In genomic region chr16:56424404-56424765, GRCh38 we compare ENCODE assay signal across 8 cellular contexts. TPM values are rescaled to one million over a fixed set of nuclear protein-coding genes. Genes with fewer than 3 reads are reported as not detected.
A peak's percentile ranks its signal among the peaks of the same experiment; 100 is the strongest.
DNase-seq lines count a peak whose midpoint lies in the region; ATAC-seq, FAIRE-seq and TF ChIP-seq lines count a peak whose summit lies in the region.

No MANE protein-coding gene starts in this region.

- no peaks in the 10 kb centered on the region for H3K36me3 ChIP-seq in Panc1 (ENCODE audit: control insufficient read depth, insufficient read depth, low read length)

- H3K4me1 ChIP-seq in Panc1 (ENCODE audit: control insufficient read depth, insufficient read depth, low read length): peaks cover 28% of the 10 kb centered on the region

- no peak for FAIRE-seq in GM12892 (lab: Jason Lieb, UNC)

- H3K27ac ChIP-seq in Panc1 (ENCODE audit: low read length) (peak overlapping the region; percentile 70), epithelial cell of prostate (peak overlapping the region; percentile 61)

- no peak for TF ChIP-seq CTCF in Panc1 (IDR thresholded peaks at IDR 0.05)
- no peak for TF ChIP-seq CTCF in nephron (IDR thresholded peaks at IDR 0.05; ENCODE audit: unreplicated experiment in 3 of 3)

- POLR2A ChIA-PET in Panc1 (lab: Charles Lee): no interaction called here

- intact Hi-C loops in Panc1 (cut with micrococcal nuclease; ENCODE audit: unreplicated experiment): no loop called here

- H3K27me3 Mint-ChIP-seq in nephron (ENCODE audit: low read depth): no peaks in the 10 kb centered on the region

- no peaks in the 10 kb centered on the region for H3K27me3 ChIP-seq in Panc1 (ENCODE audit: control insufficient read depth, insufficient read depth, low read length)

- peak overlapping the region; percentile 58 to 74 for H3K4me3 ChIP-seq in Panc1 (ENCODE audit: low read depth in 2 of 2, low read length in 2 of 2)

- no peaks in the 10 kb centered on the region for H3K9me3 ChIP-seq in Panc1 (ENCODE audit: control insufficient read depth, insufficient read depth, low read depth, low read length)

- ATAC-seq in Panc1: peak; percentile 5; the same call in 1 of the 2 replicates

- in situ Hi-C loops in Panc1 (cut with HindIII; ENCODE audit: low pct_unique_long_range_greater_than_20kb, low sequenced_read_pairs): no loop called here

- H3K9me3 Mint-ChIP-seq in nephron: no peaks in the 10 kb centered on the region

- DNase-seq in EL: peak; percentile 26
- no peak for DNase-seq in Panc1 (ENCODE audit: low read depth, low spot score)
- DNase-seq in epithelial cell of prostate (ENCODE audit: low read depth, low spot score): no peak
- DNase-seq in amniotic stem cell (lab: John Stamatoyannopoulos, UW): no peak
- DNase-seq in T1000 (lab: John Stamatoyannopoulos, UW): no peak
- no peak for DNase-seq in GM12892 (ENCODE audit: insufficient read length)
- no peak for DNase-seq in NCI-H1694 (lab: John Stamatoyannopoulos, UW)

- H3K4me3 Mint-ChIP-seq in nephron: peak overlapping the region; percentile 94 to 98 (median 98)

- H3K27ac Mint-ChIP-seq in nephron: peak overlapping the region; percentile 79 to 81 (median 79)

- no peak for TF ChIP-seq POLR2A in GM12892 (IDR thresholded peaks at IDR 0.05; ENCODE audit: low read depth, low read length)

- peaks cover 4% of the 10 kb centered on the region for H3K36me3 Mint-ChIP-seq in nephron (ENCODE audit: low read depth)

- H3K4me1 Mint-ChIP-seq in nephron: peaks cover 26% of the 10 kb centered on the region

- no TSS peak for BruUV-seq in Panc1 (replicated peaks; lab: Mats Ljungman, UMichigan)

- CTCF ChIA-PET in Panc1 (lab: Charles Lee): no interaction called here

RNA-seq across cellular contexts. Expression of gene AMFR, which starts 1.0 kb away (rescaled TPM):
- total RNA-seq in Panc1 (2021; ENCODE audit: unreplicated experiment): 89.6 TPM
- 112 TPM for polyA plus RNA-seq in Panc1 (2012; ENCODE audit: insufficient read length)
- 36.5 TPM for polyA plus RNA-seq in GM12892 (2012; ENCODE audit: missing spikeins)

RNA-seq across cellular contexts. Expression of gene NUDT21, which starts 26.7 kb away (rescaled TPM):
- 97.6 TPM for total RNA-seq in Panc1 (2021; ENCODE audit: unreplicated experiment)
- 52.4 TPM for polyA plus RNA-seq in Panc1 (2012; ENCODE audit: insufficient read length)
- 123 TPM for polyA plus RNA-seq in GM12892 (2012; ENCODE audit: missing spikeins)

RNA-seq across cellular contexts. Expression of gene OGFOD1, which starts 27.0 kb away (rescaled TPM):
- 35.8 TPM for total RNA-seq in Panc1 (2021; ENCODE audit: unreplicated experiment)
- 26.6 TPM for polyA plus RNA-seq in Panc1 (2012; ENCODE audit: insufficient read length)
- 38.0 TPM for polyA plus RNA-seq in GM12892 (2012; ENCODE audit: missing spikeins)
